In the genomic region with DNA sequence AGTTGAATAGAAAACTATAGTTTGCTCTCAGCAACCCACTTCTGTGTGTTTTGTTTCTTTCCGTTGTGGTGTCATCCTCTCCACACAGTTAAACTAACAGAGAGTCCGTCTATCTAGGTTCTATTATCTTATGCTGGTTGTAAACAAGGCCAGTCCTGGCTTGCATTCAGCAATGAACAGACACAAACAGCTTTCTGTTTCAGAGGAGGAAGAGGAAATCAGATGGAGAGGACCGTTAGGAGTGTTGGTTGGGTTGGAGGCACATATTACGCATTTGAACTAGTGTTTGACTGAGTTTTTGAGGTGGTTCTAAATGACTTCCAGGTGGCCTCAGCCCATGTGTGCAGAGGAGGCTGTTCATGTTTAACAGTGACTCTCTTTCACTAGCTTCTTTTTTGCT, we compare ENCODE assay signal across 13 cellular contexts.
A peak's percentile ranks its signal among the peaks of the same experiment; 100 is the strongest.
DNase-seq lines count a peak whose midpoint lies in the region; ATAC-seq, FAIRE-seq and TF ChIP-seq lines count a peak whose summit lies in the region.
"Had no signal": no experiment of that assay in that cellular context is flagged by ENCODE, and none has a peak within 500 bp of the region (broad histone marks: within the 10 kb centered on the region; RNA-seq: fewer than 3 reads in every experiment).

No MANE protein-coding gene starts in this region.

- H3K27ac Mint-ChIP-seq in T-cell = peak overlapping the region; percentile 84 to 88
- no peak overlapping the region for H3K27ac Mint-ChIP-seq in Caco-2 (ENCODE audit: unreplicated experiment)

- intact Hi-C loops in Caco-2 (cut with micrococcal nuclease; ENCODE audit: unreplicated experiment) = no loop called here

- H3K4me1 Mint-ChIP-seq in T-cell (peaks cover 19 to 50% (median 47%) of the 10 kb centered on the region in 3 donors), Caco-2 (ENCODE audit: low read depth, unreplicated experiment) (no peaks in the 10 kb centered on the region)

- POLR2A ChIA-PET in T-cell (lab: Charles Lee) (no interaction called here), Caco-2 (lab: Charles Lee) (no interaction called here)

- DNase-seq in Ammon's horn (ENCODE audit: low spot score) (peak; percentile 66), GM19239 (ENCODE audit: insufficient read length, low spot score) (no peak), T-cell (no peak), foreskin melanocyte (peak; percentile 30), Caco-2 (no peak), NCI-H2081 (lab: John Stamatoyannopoulos, UW) (no peak), DMS53 treated with DMSO at 0.1 percent for 48 hours (lab: John Stamatoyannopoulos, UW; ENCODE audit: unreplicated experiment) (no peak), GM20000 (ENCODE audit: low spot score) (no peak)
- DNase-seq: activated CD4-positive, alpha-beta T cell treated with anti-CD3 and anti-CD28 coated beads for 48 hours; BE2C; naive B cell; NCI-H1092; RPMI8226 had no signal

- no peak overlapping the region for H3K4me3 ChIP-seq in Caco-2 (ENCODE audit: low read depth, low read length)

- H3K9me3 Mint-ChIP-seq in T-cell = peaks cover 0 to 11% (median 0%) of the 10 kb centered on the region in 3 donors
- H3K9me3 Mint-ChIP-seq in Caco-2 (ENCODE audit: unreplicated experiment) = peaks cover 14% of the 10 kb centered on the region

- ATAC-seq in T-cell (replicated peaks in 1 of 4) = peak; percentile 46 to 66 (median 56)

- peaks cover 5% of the 10 kb centered on the region for H3K9me3 ChIP-seq in Caco-2
- H3K9me3 ChIP-seq: BE2C had no signal

- H3K36me3 ChIP-seq in Caco-2 (ENCODE audit: control insufficient read depth, insufficient read depth, low read length) = no peaks in the 10 kb centered on the region

- no peak for TF ChIP-seq CTCF in Caco-2 (IDR thresholded peaks at IDR 0.05; ENCODE audit: insufficient read depth in 1 of 2, low read depth in 1 of 2, low read length in 1 of 2, severe bottlenecking in 1 of 2, unreplicated experiment in 1 of 2)
- no peak for TF ChIP-seq CTCF in GM20000 (IDR thresholded peaks at IDR 0.05; ENCODE audit: extremely low read depth, missing control alignments)

- no peak overlapping the region for H3K4me3 Mint-ChIP-seq in T-cell
- H3K4me3 Mint-ChIP-seq in Caco-2 (ENCODE audit: unreplicated experiment) = no peak overlapping the region

- H3K4me1 ChIP-seq in Caco-2 = peaks cover 14% of the 10 kb centered on the region
- H3K4me1 ChIP-seq: BE2C had no signal

- FAIRE-seq in GM19239 (lab: Jason Lieb, UNC) = peak; percentile 86

- BruUV-seq in Caco-2 (replicated peaks; lab: Mats Ljungman, UMichigan) = no TSS peak

- H3K36me3 Mint-ChIP-seq in T-cell = peaks cover 75% of the 10 kb centered on the region
- peaks cover 6% of the 10 kb centered on the region for H3K36me3 Mint-ChIP-seq in Caco-2 (ENCODE audit: insufficient read depth, unreplicated experiment)

- no peaks in the 10 kb centered on the region for H3K27me3 ChIP-seq in Caco-2 (replicated peaks; ENCODE audit: control insufficient read depth, insufficient read depth, low read length)
- H3K27me3 ChIP-seq: BE2C had no signal

- CTCF ChIA-PET in T-cell (lab: Charles Lee) (interaction anchor here in 1 of 2 donors (1.2 kb wide), 1 partner anchor 9 kb away, joined by 3 read pairs; no protein-coding TSS in a partner anchor), Caco-2 (lab: Charles Lee) (interaction anchor here (1.1 kb wide), 1 partner anchor 9 kb away, joined by 3 read pairs; no protein-coding TSS in a partner anchor)

- no peaks in the 10 kb centered on the region for H3K27me3 Mint-ChIP-seq in T-cell
- H3K27me3 Mint-ChIP-seq in Caco-2 (ENCODE audit: insufficient read depth, unreplicated experiment) = no peaks in the 10 kb centered on the region

Comparison
In these comparisons a context has a peak if more than half of its experiments do, and no peak if none do; other contexts are left out.
1. DNase-seq: peak in Ammon's horn (single experiment) and foreskin melanocyte (single experiment); none in GM19239 (single experiment), T-cell (0 of 34), Caco-2 (0 of 2), NCI-H2081 (0 of 2), DMS53 treated with DMSO at 0.1 percent for 48 hours (single experiment) and GM20000 (single experiment).